In genomic region chr6:150898390-150899170, GRCh38 we compare ENCODE assay signal across 12 cellular contexts. TPM values are rescaled to one million over a fixed set of nuclear protein-coding genes. Genes with fewer than 3 reads are reported as not detected.
DNase-seq lines count a peak whose midpoint lies in the region; ATAC-seq and TF ChIP-seq lines count a peak whose summit lies in the region.
"Had no signal": no experiment of that assay in that cellular context is flagged by ENCODE, and none has a peak within 500 bp of the region (broad histone marks: within the 10 kb centered on the region; RNA-seq: fewer than 3 reads in every experiment).

No MANE protein-coding gene starts in this region.

- peaks cover 26% of the 10 kb centered on the region for H3K36me3 Mint-ChIP-seq in brain
- H3K36me3 Mint-ChIP-seq: naive B cell had no signal

- H3K27me3 Mint-ChIP-seq in brain: peaks cover 3% of the 10 kb centered on the region
- H3K27me3 Mint-ChIP-seq: naive B cell had no signal

- H3K9me3 Mint-ChIP-seq in brain: peaks cover 0 to 3% (median 0%) of the 10 kb centered on the region in 5 experiments
- H3K9me3 Mint-ChIP-seq: activated T-cell treated with anti-CD3 and anti-CD28 coated beads, Interleukin-2, amount 50 U/mL, for 72 hours; naive B cell had no signal

- peak overlapping the region in 4 of 5 experiments; percentile 51 to 82 (median 66) for H3K27ac Mint-ChIP-seq in brain
- H3K27ac Mint-ChIP-seq: activated T-cell treated with anti-CD3 and anti-CD28 coated beads, Interleukin-2, amount 50 U/mL, for 72 hours had no signal

- ATAC-seq in GM19025 (IDR thresholded peaks at IDR 0.05; ENCODE audit: low read depth, unreplicated experiment) (peak; percentile 30), HG03025 (IDR thresholded peaks at IDR 0.05; ENCODE audit: low FRiP score, unreplicated experiment) (peak; percentile 38), GM18861 (IDR thresholded peaks at IDR 0.05; ENCODE audit: unreplicated experiment) (no peak), GM21381 (IDR thresholded peaks at IDR 0.05; ENCODE audit: unreplicated experiment) (no peak)
- ATAC-seq: activated T-cell treated with anti-CD3 and anti-CD28 coated beads, Interleukin-2, amount 50 U/mL, for 72 hours had no signal

- intact Hi-C loops in posterior vena cava (cut with DNase I): loop anchor here in 1 of 2 donors (10.0 kb wide), 2 partner anchors 46 to 106 kb away; no protein-coding TSS in a partner anchor

- H3K4me1 Mint-ChIP-seq in brain: peaks cover 34% of the 10 kb centered on the region

- no peak overlapping the region for H3K4me3 Mint-ChIP-seq in brain
- H3K4me3 Mint-ChIP-seq: activated T-cell treated with anti-CD3 and anti-CD28 coated beads, Interleukin-2, amount 50 U/mL, for 72 hours had no signal

- no peak for TF ChIP-seq CTCF in brain (conservative IDR thresholded peaks at IDR 0.05)

- DNase-seq in posterior vena cava (ENCODE audit: low spot score) (peak; percentile 41), NCI-H345 (lab: John Stamatoyannopoulos, UW) (no peak), NCI-H2081 treated with DMSO at 0.1 percent for 48 hours (lab: John Stamatoyannopoulos, UW) (no peak)
- DNase-seq: activated T-cell treated with anti-CD3 and anti-CD28 coated beads, Interleukin-2, amount 50 U/mL, for 72 hours; DMS79; kidney; naive B cell had no signal

RNA-seq across cellular contexts. Expression of gene MTHFD1L, which starts 33.1 kb away (rescaled TPM):
- 17.4 TPM for polyA plus RNA-seq in brain (ENCODE audit: insufficient read depth, low read depth, low replicate concordance)
- total RNA-seq in posterior vena cava: 10 to 100 TPM; 45.3 to 53.4 TPM

Comparison
In these comparisons a context has a peak if more than half of its experiments do, and no peak if none do; other contexts are left out.
1. ATAC-seq: peak in GM19025 (single experiment) and HG03025 (single experiment); none in GM18861 (single experiment) and GM21381 (single experiment).